Comparison of ENCODE assay signal across 11 cellular contexts in the genomic region with DNA sequence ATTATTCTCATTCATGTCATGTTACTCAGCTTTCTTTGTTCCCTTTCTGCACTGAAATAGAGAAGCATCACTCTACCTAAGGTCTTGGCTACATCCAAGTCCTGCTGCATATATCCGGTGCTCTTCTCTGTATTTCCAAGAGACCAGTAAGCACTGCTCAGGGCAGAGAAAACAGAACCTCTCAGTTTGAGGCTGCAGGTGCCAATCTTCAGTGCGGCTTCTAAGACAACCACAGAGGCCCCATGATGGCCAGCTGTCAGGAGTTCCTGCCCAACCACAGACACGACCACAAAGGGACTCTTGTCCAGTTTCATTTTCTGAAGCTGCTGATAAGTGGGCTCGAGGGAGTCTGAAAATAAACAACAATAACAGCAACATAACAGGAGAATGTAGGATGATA.
DNase-seq lines count a peak whose midpoint lies in the region; ATAC-seq, FAIRE-seq and TF ChIP-seq lines count a peak whose summit lies in the region.
"Had no signal": no experiment of that assay in that cellular context is flagged by ENCODE, and none has a peak within 500 bp of the region (broad histone marks: within the 10 kb centered on the region; RNA-seq: fewer than 3 reads in every experiment).

No MANE protein-coding gene starts in this region.

- H3K9ac ChIP-seq in K562 (ENCODE audit: insufficient read depth in 1 of 2, low read depth in 2 of 2, low read length in 2 of 2) = no peak overlapping the region

- CTCF ChIA-PET in K562 (lab: Yijun Ruan, JAX; ENCODE audit: low intra/inter-chr PET ratio) = no interaction called here

- H3K9me3 ChIP-seq in K562 (replicated peaks; ENCODE audit: control insufficient read depth, insufficient read depth, low read depth, low read length) (no peaks in the 10 kb centered on the region), small intestine (ENCODE audit: control insufficient read depth, low read depth) (no peaks in the 10 kb centered on the region)
- H3K9me3 ChIP-seq: MG63, SJSA1 had no signal

- TF ChIP-seq CTCF in K562 (IDR thresholded peaks at IDR 0.05 in 2 of 3, conservative IDR thresholded peaks at IDR 0.05 in 1 of 3; ENCODE audit: insufficient read depth in 2 of 3, low read depth in 1 of 3, low read length in 3 of 3) = no peak

- H3K27ac ChIP-seq in K562 (ENCODE audit: extremely low read depth, low read depth, low read length) = no peak overlapping the region
- H3K27ac ChIP-seq in small intestine (ENCODE audit: low read depth in 1 of 2, low read length in 1 of 2) = no peak overlapping the region
- H3K27ac ChIP-seq: cardiac muscle cell, SJSA1 had no signal

- POLR2A ChIA-PET in K562 (lab: Yijun Ruan, JAX) = no interaction called here

- H3K4me2 ChIP-seq in K562 (ENCODE audit: insufficient read depth, low read length) = no peak overlapping the region

- TF ChIP-seq RAD21 in K562 (CRISPR knock-in tag; conservative IDR thresholded peaks at IDR 0.05 in 1 of 2, IDR thresholded peaks at IDR 0.05 in 1 of 2) = no peak

- BruUV-seq in K562 (replicated peaks; lab: Mats Ljungman, UMichigan) = no TSS peak

- DNase-seq in K562 (ENCODE audit: extremely low read depth in 1 of 4, low spot score in 3 of 4) (peak in 1 of 4 experiments; percentile 8), small intestine (peak; percentile 10), mucosa of gallbladder (ENCODE audit: low spot score) (no peak)
- DNase-seq: activated CD8-positive, alpha-beta memory T cell treated with anti-CD3 and anti-CD28 coated beads, Interleukin-2, amount 50 U/mL, for 48 hours; MG63 had no signal

- H3K27me3 ChIP-seq in K562 (ENCODE audit: control insufficient read depth in 2 of 2, insufficient read depth in 2 of 2, low read length in 2 of 2) = no peaks in the 10 kb centered on the region
- H3K27me3 ChIP-seq in small intestine (ENCODE audit: control insufficient read depth in 2 of 2, insufficient read depth in 2 of 2, low read length in 2 of 2) = no peaks in the 10 kb centered on the region
- H3K27me3 ChIP-seq: cardiac muscle cell, MG63, SJSA1 had no signal

- no peak overlapping the region for H2AFZ ChIP-seq in K562 (ENCODE audit: low read depth, low read length)

- H3K4me1 ChIP-seq in K562 (replicated peaks in 1 of 2; ENCODE audit: control insufficient read depth in 2 of 2, insufficient read depth in 2 of 2, low read length in 2 of 2) = no peaks in the 10 kb centered on the region; a peak in 2 of 5 replicates
- no peaks in the 10 kb centered on the region for H3K4me1 ChIP-seq in small intestine (ENCODE audit: control insufficient read depth in 2 of 2, insufficient read depth in 1 of 2, low read depth in 1 of 2, low read length in 1 of 2)

- TF ChIP-seq EP300 in K562 (IDR thresholded peaks at IDR 0.05; ENCODE audit: low read length) = no peak

- intact Hi-C loops in K562 (cut with micrococcal nuclease) = no loop called here

- TF ChIP-seq POLR2A in K562 (conservative IDR thresholded peaks at IDR 0.05) = no peak

- H3K4me3 ChIP-seq in K562 (no peak overlapping the region), small intestine (ENCODE audit: low read depth in 1 of 2, low read length in 2 of 2) (no peak overlapping the region)
- H3K4me3 ChIP-seq: cardiac muscle cell, MG63, SJSA1 had no signal

- in situ Hi-C loops in K562 (cut with MboI) = no loop called here

- peak; percentile 84 for ATAC-seq in GM19397 (IDR thresholded peaks at IDR 0.05; ENCODE audit: unreplicated experiment)
- ATAC-seq in HG03280 (IDR thresholded peaks at IDR 0.05; ENCODE audit: unreplicated experiment) = peak; percentile 66
- no peak for ATAC-seq in K562
- no peak for ATAC-seq in HG03571 (IDR thresholded peaks at IDR 0.05; ENCODE audit: unreplicated experiment)
- no peak for ATAC-seq in HG03159 (IDR thresholded peaks at IDR 0.05; ENCODE audit: unreplicated experiment)

- H4K20me1 ChIP-seq in K562 (replicated peaks; ENCODE audit: control insufficient read depth, insufficient read depth, low read length) = no peaks in the 10 kb centered on the region

- H3K36me3 ChIP-seq in K562 (ENCODE audit: control insufficient read depth, insufficient read depth, low read length) = no peaks in the 10 kb centered on the region
- H3K36me3 ChIP-seq in small intestine (ENCODE audit: control insufficient read depth in 2 of 2, insufficient read depth in 2 of 2, low read length in 2 of 2) = no peaks in the 10 kb centered on the region
- H3K36me3 ChIP-seq: cardiac muscle cell, MG63, SJSA1 had no signal

- no peaks in the 10 kb centered on the region for H3K9me1 ChIP-seq in K562 (ENCODE audit: control insufficient read depth, insufficient read depth, low read length)

- no peaks in the 10 kb centered on the region for H3K79me2 ChIP-seq in K562 (ENCODE audit: control insufficient read depth, insufficient read depth, low read length)

- WGBS in K562 (ENCODE audit: insufficient coverage, low coverage, missing lambda C conversion rate) = 22% methylated on average over 4 of the region's 4 CpGs
- WGBS in small intestine, 3 donors = 34 to 42% (median 37%) methylated on average over 4 of the region's 4 CpGs

- FAIRE-seq in K562 (lab: Jason Lieb, UNC) = no peak
- FAIRE-seq in small intestine (lab: Jason Lieb, UNC) = no peak

TF ChIP-seq in K562, 482 proteins besides CTCF, POLR2A, EP300 and RAD21:
- TF ChIP-seq DNMT1 (IDR thresholded peaks at IDR 0.05) (no peak), CEBPG (CRISPR knock-in tag; IDR thresholded peaks at IDR 0.05) (no peak), CEBPG (tag; conservative IDR thresholded peaks at IDR 0.05 in 1 of 2, IDR thresholded peaks at IDR 0.05 in 1 of 2) (no peak), ZNF143 (CRISPR knock-in tag; IDR thresholded peaks at IDR 0.05) (no peak)
- TF ChIP-seq, protein P1, sequence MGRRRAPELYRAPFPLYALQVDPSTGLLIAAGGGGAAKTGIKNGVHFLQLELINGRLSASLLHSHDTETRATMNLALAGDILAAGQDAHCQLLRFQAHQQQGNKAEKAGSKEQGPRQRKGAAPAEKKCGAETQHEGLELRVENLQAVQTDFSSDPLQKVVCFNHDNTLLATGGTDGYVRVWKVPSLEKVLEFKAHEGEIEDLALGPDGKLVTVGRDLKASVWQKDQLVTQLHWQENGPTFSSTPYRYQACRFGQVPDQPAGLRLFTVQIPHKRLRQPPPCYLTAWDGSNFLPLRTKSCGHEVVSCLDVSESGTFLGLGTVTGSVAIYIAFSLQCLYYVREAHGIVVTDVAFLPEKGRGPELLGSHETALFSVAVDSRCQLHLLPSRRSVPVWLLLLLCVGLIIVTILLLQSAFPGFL (CRISPR knock-in tag; IDR thresholded peaks at IDR 0.05) = no peak
- TF ChIP-seq, protein P2, sequence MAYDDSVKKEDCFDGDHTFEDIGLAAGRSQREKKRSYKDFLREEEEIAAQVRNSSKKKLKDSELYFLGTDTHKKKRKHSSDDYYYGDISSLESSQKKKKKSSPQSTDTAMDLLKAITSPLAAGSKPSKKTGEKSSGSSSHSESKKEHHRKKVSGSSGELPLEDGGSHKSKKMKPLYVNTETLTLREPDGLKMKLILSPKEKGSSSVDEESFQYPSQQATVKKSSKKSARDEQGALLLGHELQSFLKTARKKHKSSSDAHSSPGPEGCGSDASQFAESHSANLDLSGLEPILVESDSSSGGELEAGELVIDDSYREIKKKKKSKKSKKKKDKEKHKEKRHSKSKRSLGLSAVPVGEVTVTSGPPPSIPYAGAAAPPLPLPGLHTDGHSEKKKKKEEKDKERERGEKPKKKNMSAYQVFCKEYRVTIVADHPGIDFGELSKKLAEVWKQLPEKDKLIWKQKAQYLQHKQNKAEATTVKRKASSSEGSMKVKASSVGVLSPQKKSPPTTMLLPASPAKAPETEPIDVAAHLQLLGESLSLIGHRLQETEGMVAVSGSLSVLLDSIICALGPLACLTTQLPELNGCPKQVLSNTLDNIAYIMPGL (CRISPR knock-in tag; IDR thresholded peaks at IDR 0.05) = no peak
- TF ChIP-seq, protein P3, sequence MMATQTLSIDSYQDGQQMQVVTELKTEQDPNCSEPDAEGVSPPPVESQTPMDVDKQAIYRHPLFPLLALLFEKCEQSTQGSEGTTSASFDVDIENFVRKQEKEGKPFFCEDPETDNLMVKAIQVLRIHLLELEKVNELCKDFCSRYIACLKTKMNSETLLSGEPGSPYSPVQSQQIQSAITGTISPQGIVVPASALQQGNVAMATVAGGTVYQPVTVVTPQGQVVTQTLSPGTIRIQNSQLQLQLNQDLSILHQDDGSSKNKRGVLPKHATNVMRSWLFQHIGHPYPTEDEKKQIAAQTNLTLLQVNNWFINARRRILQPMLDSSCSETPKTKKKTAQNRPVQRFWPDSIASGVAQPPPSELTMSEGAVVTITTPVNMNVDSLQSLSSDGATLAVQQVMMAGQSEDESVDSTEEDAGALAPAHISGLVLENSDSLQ (IDR thresholded peaks at IDR 0.05) = peak; percentile 67; the same call in 1 of the 2 replicates
- TF ChIP-seq, protein P4, sequence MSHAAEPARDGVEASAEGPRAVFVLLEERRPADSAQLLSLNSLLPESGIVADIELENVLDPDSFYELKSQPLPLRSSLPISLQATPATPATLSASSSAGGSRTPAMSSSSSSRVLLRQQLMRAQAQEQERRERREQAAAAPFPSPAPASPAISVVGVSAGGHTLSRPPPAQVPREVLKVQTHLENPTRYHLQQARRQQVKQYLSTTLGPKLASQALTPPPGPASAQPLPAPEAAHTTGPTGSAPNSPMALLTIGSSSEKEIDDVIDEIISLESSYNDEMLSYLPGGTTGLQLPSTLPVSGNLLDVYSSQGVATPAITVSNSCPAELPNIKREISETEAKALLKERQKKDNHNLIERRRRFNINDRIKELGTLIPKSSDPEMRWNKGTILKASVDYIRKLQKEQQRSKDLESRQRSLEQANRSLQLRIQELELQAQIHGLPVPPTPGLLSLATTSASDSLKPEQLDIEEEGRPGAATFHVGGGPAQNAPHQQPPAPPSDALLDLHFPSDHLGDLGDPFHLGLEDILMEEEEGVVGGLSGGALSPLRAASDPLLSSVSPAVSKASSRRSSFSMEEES (CRISPR knock-in tag; IDR thresholded peaks at IDR 0.05) = no peak

Comparison
In these comparisons a context has a peak if more than half of its experiments do, and no peak if none do; other contexts are left out.
1. ATAC-seq: peak in GM19397 (single experiment) and HG03280 (single experiment); none in K562 (single experiment), HG03571 (single experiment) and HG03159 (single experiment).